Comparison of ENCODE assay signal across 1 cellular context in genomic region chr11:3840289-3840869, GRCh38.
TF ChIP-seq lines count a peak whose summit lies in the region.

No MANE protein-coding gene starts in this region.

TF ChIP-seq in SK-N-SH, 30 proteins besides CTCF, POLR2A, EP300 and RAD21 (continued from another document):
- TF ChIP-seq TAF1 (IDR thresholded peaks at IDR 0.05; ENCODE audit: borderline replicate concordance, low read depth, low read length) (no peak), FOXJ3 (CRISPR knock-in tag; IDR thresholded peaks at IDR 0.05) (no peak)
